ENCODE assay signal across 16 cellular contexts in genomic region chr2:45713591-45713990, GRCh38.
"Had no signal": no experiment of that assay in that cellular context is flagged by ENCODE, and none has a peak within 500 bp of the region (broad histone marks: within the 10 kb centered on the region; RNA-seq: fewer than 3 reads in every experiment).

No MANE protein-coding gene starts in this region.

- H3K36me3 ChIP-seq: breast epithelium, gastroesophageal sphincter, tibial artery had no signal

- H3K27me3 ChIP-seq: breast epithelium, gastroesophageal sphincter, tibial artery had no signal

- H3K27ac ChIP-seq: gastroesophageal sphincter, tibial artery had no signal

- H3K4me3 ChIP-seq: breast epithelium, gastroesophageal sphincter, tibial artery had no signal

- ATAC-seq: esophagus mucosa; gastroesophageal sphincter; stimulated activated naive CD8-positive, alpha-beta T cell treated with anti-CD3 and anti-CD28 coated beads, Interleukin-15, Interleukin-2, amounts not matched to agents 100 U/mL and 50 U/mL, for 24 hours had no signal

- DNase-seq: activated CD4-positive, alpha-beta T cell treated with anti-CD3 and anti-CD28 coated beads, Interleukin-2, amount 10 ng/mL, durations not matched to agents 24 days and 14 days; activated CD8-positive, alpha-beta memory T cell treated with anti-CD3 and anti-CD28 coated beads, Interleukin-2, amount 50 U/mL, for 4 hours; activated effector memory CD4-positive, alpha-beta T cell treated with anti-CD3 and anti-CD28 coated beads, Interleukin-2, amount 50 U/mL, for 16 hours; activated T-cell treated with anti-CD3 and anti-CD28 coated beads, Interleukin-2, amount 50 U/mL, for 48 hours; effector CD4-positive, alpha-beta T cell; immature natural killer cell; stimulated activated CD8-positive, alpha-beta memory T cell treated with anti-CD3 and anti-CD28 coated beads, Interleukin-4, amount 100 ng/mL, for 48 hours; stimulated activated naive CD8-positive, alpha-beta T cell treated with anti-CD3 and anti-CD28 coated beads, Interleukin-15, Interleukin-2, amounts not matched to agents 100 U/mL and 50 U/mL, for 24 hours; substantia nigra; T1000; tibial artery had no signal

- H3K4me1 ChIP-seq: breast epithelium had no signal

- FAIRE-seq: astrocyte, urothelium cell line had no signal

- H3K9me3 ChIP-seq: breast epithelium, gastroesophageal sphincter, tibial artery had no signal
